In the genomic region with DNA sequence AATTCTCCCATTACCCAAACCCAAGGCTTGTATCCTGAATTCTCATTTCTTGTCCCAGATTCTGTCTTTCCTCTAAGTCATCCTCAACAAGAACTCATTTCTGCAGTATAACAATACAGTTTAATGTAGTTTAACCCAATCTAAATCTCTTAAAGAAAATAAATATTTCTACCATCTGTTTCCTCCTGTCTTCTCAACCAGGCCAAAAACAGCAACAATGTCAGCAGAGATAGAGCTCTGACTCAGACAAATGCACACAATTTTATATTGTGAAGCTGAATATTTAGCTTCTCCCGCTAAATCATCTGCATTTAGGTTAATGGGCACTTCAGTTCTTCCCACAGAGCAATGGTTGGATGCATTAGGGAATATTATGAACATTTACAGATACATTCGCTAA, we compare ENCODE assay signal across 24 cellular contexts. TPM values are rescaled to one million over a fixed set of nuclear protein-coding genes. Genes with fewer than 3 reads are reported as not detected.
"Had no signal": no experiment of that assay in that cellular context is flagged by ENCODE, and none has a peak within 500 bp of the region (broad histone marks: within the 10 kb centered on the region; RNA-seq: fewer than 3 reads in every experiment).

No MANE protein-coding gene starts in this region.

- H3K36me3 Mint-ChIP-seq: naive thymus-derived CD8-positive, alpha-beta T cell; stimulated activated naive B cell treated with anti-CD40 and anti-IgM and Interleukin-4, amounts not matched to agents 10 μg/mL and 1 μg/mL and 100 μg/mL, for 72 hours had no signal

- H3K4me1 ChIP-seq: esophagus muscularis mucosa, pancreas, right lobe of liver, stomach, transverse colon had no signal

- H3K27me3 ChIP-seq: esophagus muscularis mucosa, heart left ventricle, pancreas, right lobe of liver, stomach, transverse colon had no signal

- H3K36me3 ChIP-seq: esophagus muscularis mucosa, heart left ventricle, pancreas, right lobe of liver, stomach, thoracic aorta, transverse colon had no signal

- ATAC-seq: heart left ventricle; mucosa of descending colon; naive thymus-derived CD8-positive, alpha-beta T cell; pancreas; right lobe of liver; stimulated activated naive B cell treated with anti-CD40 and anti-IgM and Interleukin-4, amounts not matched to agents 10 μg/mL and 1 μg/mL and 100 μg/mL, for 72 hours had no signal

- H3K9me3 ChIP-seq: esophagus muscularis mucosa, heart left ventricle, mucosa of descending colon, pancreas, right lobe of liver, stomach, thoracic aorta, transverse colon had no signal

- H3K4me1 Mint-ChIP-seq: naive thymus-derived CD8-positive, alpha-beta T cell; stimulated activated naive B cell treated with anti-CD40 and anti-IgM and Interleukin-4, amounts not matched to agents 10 μg/mL and 1 μg/mL and 100 μg/mL, for 72 hours had no signal

- H3K27me3 Mint-ChIP-seq: progenitor cell of endocrine pancreas had no signal

- H3K4me3 Mint-ChIP-seq: naive thymus-derived CD8-positive, alpha-beta T cell; neural crest cell; stimulated activated naive B cell treated with anti-CD40 and anti-IgM and Interleukin-4, amounts not matched to agents 10 μg/mL and 1 μg/mL and 100 μg/mL, for 72 hours had no signal

- H3K4me3 ChIP-seq: esophagus muscularis mucosa, heart left ventricle, mucosa of descending colon, pancreas, right lobe of liver, stomach, thoracic aorta, transverse colon had no signal

- H3K27ac Mint-ChIP-seq: naive thymus-derived CD8-positive, alpha-beta T cell; progenitor cell of endocrine pancreas; stimulated activated naive B cell treated with anti-CD40 and anti-IgM and Interleukin-4, amounts not matched to agents 10 μg/mL and 1 μg/mL and 100 μg/mL, for 72 hours had no signal

- DNase-seq: caudate nucleus; cortex of kidney; effector memory CD4-positive, alpha-beta T cell; foreskin melanocyte; heart left ventricle; hippocampal formation; kidney glomerular epithelial cell; mammary epithelial cell; mucosa of descending colon; naive thymus-derived CD8-positive, alpha-beta T cell; pancreas; right lobe of liver; stimulated activated CD4-positive, alpha-beta T cell treated with anti-CD3 and anti-CD28 coated beads, Interleukin-2, amount 100 ng/mL, for 24 hours; stimulated activated CD4-positive, alpha-beta T cell treated with anti-CD3 and anti-CD28 coated beads, Interleukin-4, amount 100 ng/mL, for 4 hours; stimulated activated naive B cell treated with anti-CD40 and anti-IgM and Interleukin-4, amounts not matched to agents 10 μg/mL and 1 μg/mL and 100 μg/mL, for 72 hours; stomach; substantia nigra; transverse colon had no signal

- H3K27ac ChIP-seq: epithelial cell of prostate, esophagus muscularis mucosa, heart left ventricle, pancreas, right lobe of liver, stomach, thoracic aorta, transverse colon had no signal

- H3K9me3 Mint-ChIP-seq: neural crest cell; stimulated activated naive B cell treated with anti-CD40 and anti-IgM and Interleukin-4, amounts not matched to agents 10 μg/mL and 1 μg/mL and 100 μg/mL, for 72 hours had no signal

RNA-seq across cellular contexts. Expression of gene KYNU, which starts 35.7 kb away (rescaled TPM):
- total RNA-seq: chondrocyte, progenitor cell of endocrine pancreas had no signal
